23 cellular contexts compared by ENCODE assay signal in genomic region chr11:77517226-77517625, GRCh38. TPM values are rescaled to one million over a fixed set of nuclear protein-coding genes. Genes with fewer than 3 reads are reported as not detected.
DNase-seq lines count a peak whose midpoint lies in the region; ATAC-seq and TF ChIP-seq lines count a peak whose summit lies in the region.
"Had no signal": no experiment of that assay in that cellular context is flagged by ENCODE, and none has a peak within 500 bp of the region (broad histone marks: within the 10 kb centered on the region; RNA-seq: fewer than 3 reads in every experiment).

No MANE protein-coding gene starts in this region.

- H3K4me2 ChIP-seq in SK-N-SH, result no peak overlapping the region
- H3K4me2 ChIP-seq: neural progenitor cell, PC-9, smooth muscle cell had no signal

- H3K4me3 ChIP-seq in SK-N-SH (ENCODE audit: low read depth in 2 of 2, low read length in 1 of 2) (no peak overlapping the region), MG63 (no peak overlapping the region)
- H3K4me3 ChIP-seq: GM12878, left lung, neural progenitor cell, pancreas, PC-9, smooth muscle cell had no signal

- CTCF ChIA-PET in SK-N-SH (lab: Yijun Ruan, JAX), result interaction anchor here (1.9 kb wide), 1 partner anchor 9 kb away, joined by 4 read pairs; no protein-coding TSS in a partner anchor

- H3K27ac ChIP-seq in SK-N-SH (ENCODE audit: low read depth in 2 of 2, low read length in 1 of 2), result no peak overlapping the region
- H3K27ac ChIP-seq: epithelial cell of prostate, left lung, neural progenitor cell, pancreas, PC-9 had no signal

- no peaks in the 10 kb centered on the region for H3K9me2 ChIP-seq in SK-N-SH

- no peaks in the 10 kb centered on the region for H3K36me3 ChIP-seq in SK-N-SH (replicated peaks in 1 of 2; ENCODE audit: control insufficient read depth in 1 of 2, insufficient read depth in 2 of 2, low read length in 1 of 2)
- no peaks in the 10 kb centered on the region for H3K36me3 ChIP-seq in MG63
- H3K36me3 ChIP-seq: left lung, neural progenitor cell, pancreas had no signal

- H3F3A ChIP-seq in SK-N-SH (replicated peaks; ENCODE audit: insufficient read depth), result peaks cover 3% of the 10 kb centered on the region

- H2AFZ ChIP-seq in SK-N-SH (ENCODE audit: low read depth), result no peak overlapping the region
- H2AFZ ChIP-seq: neural progenitor cell, PC-9 had no signal

- no peaks in the 10 kb centered on the region for H3K27me3 ChIP-seq in SK-N-SH (ENCODE audit: insufficient read depth)
- no peaks in the 10 kb centered on the region for H3K27me3 ChIP-seq in MG63
- H3K27me3 ChIP-seq: left lung, neural progenitor cell, pancreas had no signal

- no peak for TF ChIP-seq EP300 in SK-N-SH (IDR thresholded peaks at IDR 0.05; ENCODE audit: borderline replicate concordance in 1 of 2, low read depth in 1 of 2, low read length in 1 of 2)

- DNase-seq in SK-N-SH, result no peak
- peak; percentile 6 for DNase-seq in MG63
- DNase-seq in cerebellar cortex (ENCODE audit: low spot score), result peak; percentile 57
- DNase-seq in stromal cell of bone marrow (ENCODE audit: low read depth), result peak; percentile 25
- DNase-seq in left ventricle myocardium superior, result no peak
- DNase-seq in cardiac septum (ENCODE audit: low spot score), result no peak
- DNase-seq: activated CD8-positive, alpha-beta memory T cell treated with anti-CD3 and anti-CD28 coated beads, Interleukin-2, amount 50 U/mL, for 48 hours; activated CD8-positive, alpha-beta T cell treated with anti-CD3 and anti-CD28 coated beads for 36 hours; activated naive CD4-positive, alpha-beta T cell treated with anti-CD3 and anti-CD28 coated beads, Interleukin-2, amount 50 U/mL, for 16 hours; CD4-positive, CD25-positive, alpha-beta regulatory T cell; effector CD8-positive, alpha-beta T cell; left lung; MV-4-11; pancreas; PC-9; stimulated activated naive CD4-positive, alpha-beta T cell had no signal

- no peaks in the 10 kb centered on the region for H3K79me2 ChIP-seq in SK-N-SH (ENCODE audit: insufficient read depth)

- TF ChIP-seq CTCF in SK-N-SH (IDR thresholded peaks at IDR 0.05), result no peak

- no peaks in the 10 kb centered on the region; a peak in 1 of 4 replicates for H3K4me1 ChIP-seq in SK-N-SH (ENCODE audit: control insufficient read depth in 1 of 2, insufficient read depth in 2 of 2, low read depth in 1 of 2, low read length in 1 of 2)
- H3K4me1 ChIP-seq: neural progenitor cell, pancreas had no signal

- no peaks in the 10 kb centered on the region for H3K9me3 ChIP-seq in SK-N-SH
- no peaks in the 10 kb centered on the region for H3K9me3 ChIP-seq in MG63
- H3K9me3 ChIP-seq: left lung, pancreas had no signal

- no peaks in the 10 kb centered on the region for H4K20me1 ChIP-seq in SK-N-SH (ENCODE audit: insufficient read depth)

- intact Hi-C loops in left ventricle myocardium superior (cut with micrococcal nuclease) (loop anchor here (2.0 kb wide), 1 partner anchor 18 kb away; no protein-coding TSS in a partner anchor), cardiac septum (cut with DNase I) (no loop called here)

- TF ChIP-seq RAD21 in SK-N-SH (IDR thresholded peaks at IDR 0.05; ENCODE audit: low read length), result no peak

- POLR2A ChIA-PET in SK-N-SH (lab: Yijun Ruan, JAX), result no interaction called here

- no peak overlapping the region for H3K9ac ChIP-seq in SK-N-SH
- H3K9ac ChIP-seq: neural progenitor cell had no signal

- ATAC-seq in SK-N-SH treated with all-trans-retinoic acid at 6 μM for 48 hours (no peak), left ventricle myocardium superior (no peak), GM18873 (IDR thresholded peaks at IDR 0.05; ENCODE audit: low FRiP score, unreplicated experiment) (no peak)
- ATAC-seq: activated CD8-positive, alpha-beta T cell treated with anti-CD3 and anti-CD28 coated beads for 36 hours; GM12878; left lung; pancreas; Right ventricle myocardium inferior had no signal

- 97% methylated on average over 2 of the region's 2 CpGs for WGBS in SK-N-SH (ENCODE audit: low lambda C conversion rate)

TF ChIP-seq in SK-N-SH treated with all-trans-retinoic acid at 6 μM for 48 hours, 23 proteins besides CTCF, POLR2A, EP300 and RAD21:
- peak; percentile 38; the same call in 1 of the 2 replicates for TF ChIP-seq ISL1 (CRISPR knock-in tag; IDR thresholded peaks at IDR 0.05)
- no peak for TF ChIP-seq ZNF8 (CRISPR knock-in tag; IDR thresholded peaks at IDR 0.05)
TF ChIP-seq in SK-N-SH treated with all-trans-retinoic acid at 6 μM for 48 hours: peak in this region for 1.

TF ChIP-seq in SK-N-SH, 30 proteins besides CTCF, POLR2A, EP300 and RAD21:
- TF ChIP-seq FOSL2 (IDR thresholded peaks at IDR 0.05; ENCODE audit: borderline replicate concordance, low read depth), result no peak
- no peak for TF ChIP-seq GABPA (IDR thresholded peaks at IDR 0.05; ENCODE audit: low read depth)
- TF ChIP-seq MEF2A (IDR thresholded peaks at IDR 0.05; ENCODE audit: borderline replicate concordance, low read depth), result no peak
- TF ChIP-seq TEAD4 (IDR thresholded peaks at IDR 0.05; ENCODE audit: borderline replicate concordance, insufficient read depth), result no peak
- TF ChIP-seq ELF1 (IDR thresholded peaks at IDR 0.05), result no peak
- no peak for TF ChIP-seq RFX5 (IDR thresholded peaks at IDR 0.05; ENCODE audit: low read length)
- no peak for TF ChIP-seq CHD2 (IDR thresholded peaks at IDR 0.05; ENCODE audit: low read length, partially characterized antibody)
- TF ChIP-seq RCOR1 (IDR thresholded peaks at IDR 0.05; ENCODE audit: low read length), result no peak
- no peak for TF ChIP-seq JUND (IDR thresholded peaks at IDR 0.05)

RNA-seq across cellular contexts. Expression of gene PAK1, which starts 43.3 kb away (rescaled TPM):
- polyA plus RNA-seq in SK-N-SH (2012; rRNA removed), result 14.2 and 17.9 TPM in 2 replicates
- 10.2 and 11.8 TPM in 2 replicates for polyA plus RNA-seq in SK-N-SH (2012; cell fraction: cytosol; rRNA removed)
- 22.9 and 30.0 TPM in 2 replicates for polyA plus RNA-seq in SK-N-SH (2012; cell fraction: nucleus; rRNA removed)
- 31.3 and 35.5 TPM in 2 replicates for total RNA-seq in MG63 (2014; rRNA removed; shearing (Covaris generic); ENCODE audit: low replicate concordance)
- total RNA-seq in left ventricle myocardium superior (7.6 TPM), cardiac septum (16.5 TPM)

Comparison
In these comparisons a context has a peak if more than half of its experiments do, and no peak if none do; other contexts are left out.
1. DNase-seq: peak in MG63 (single experiment), cerebellar cortex (single experiment) and stromal cell of bone marrow (single experiment); none in SK-N-SH (single experiment), left ventricle myocardium superior (single experiment) and cardiac septum (single experiment).